In the genomic region with DNA sequence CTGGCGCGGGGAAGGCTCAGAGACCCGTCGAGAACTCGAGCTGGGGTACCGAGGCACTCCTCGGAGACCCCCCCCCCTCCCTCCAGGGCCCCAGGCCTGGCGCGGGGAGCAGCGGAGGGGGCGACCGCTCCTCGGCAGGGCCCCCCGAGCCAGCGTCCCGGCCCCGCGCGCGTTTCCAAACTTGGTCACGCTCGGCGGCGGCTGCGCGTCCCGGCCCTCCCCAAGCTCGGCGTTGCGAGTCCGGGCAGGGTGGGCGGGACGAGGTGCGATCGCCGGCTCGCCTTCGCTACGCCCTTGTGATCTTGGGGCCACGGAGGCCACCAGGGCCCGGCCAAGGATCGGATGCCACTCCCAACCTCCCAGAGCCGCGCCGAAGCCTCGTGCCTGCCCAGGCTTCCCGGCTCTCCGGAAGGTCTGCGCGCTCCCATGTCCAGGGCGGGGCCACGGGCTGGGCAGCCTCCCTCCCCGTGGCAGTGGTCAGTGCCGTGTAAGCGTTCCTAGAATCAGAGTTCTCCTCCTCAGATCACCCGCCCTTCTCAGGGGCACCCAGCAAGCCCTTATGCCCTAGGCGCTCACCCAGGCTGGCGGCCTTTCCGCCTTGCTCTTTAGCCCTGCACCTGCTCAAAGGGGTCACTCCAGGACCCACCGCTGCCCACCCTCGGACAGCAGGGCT, we compare ENCODE assay signal across 8 cellular contexts. TPM values are rescaled to one million over a fixed set of nuclear protein-coding genes. Genes with fewer than 3 reads are reported as not detected.
DNase-seq lines count a peak whose midpoint lies in the region; ATAC-seq and TF ChIP-seq lines count a peak whose summit lies in the region.

No MANE protein-coding gene starts in this region.

- no peaks in the 10 kb centered on the region for H3K27me3 ChIP-seq in osteoblast (ENCODE audit: insufficient read depth, low read length)

- peaks cover 23% of the 10 kb centered on the region for H3K4me1 ChIP-seq in osteoblast (ENCODE audit: insufficient read depth, low read length)

- no peaks in the 10 kb centered on the region for H3K79me2 ChIP-seq in osteoblast (ENCODE audit: insufficient read depth, low read length)

- peak overlapping the region; percentile 70 for H3K4me3 ChIP-seq in osteoblast (ENCODE audit: insufficient read depth, low read length)

- H4K20me1 ChIP-seq in osteoblast (ENCODE audit: insufficient read depth, low read length) = no peaks in the 10 kb centered on the region

- H3K27ac ChIP-seq in osteoblast (ENCODE audit: low read depth, low read length) = peak overlapping the region; percentile 33

- H3K4me2 ChIP-seq in osteoblast (ENCODE audit: insufficient read depth, low read length) = peak overlapping the region; percentile 82

- DNase-seq in Daoy (ENCODE audit: low read depth) (peak; percentile 35), glomerular visceral epithelial cell (ENCODE audit: extremely low spot score) (peak; percentile 85), osteoblast (ENCODE audit: insufficient read length, low spot score, missing footprints) (peak; percentile 94), NCI-H526 treated with DMSO at 0.1 percent for 48 hours (lab: John Stamatoyannopoulos, UW) (no peak), NCI-H2171 treated with DMSO at 0.1 percent for 48 hours (lab: John Stamatoyannopoulos, UW) (no peak)

- H2AFZ ChIP-seq in osteoblast (ENCODE audit: low read length) = peak overlapping the region; percentile 27

- H3K36me3 ChIP-seq in osteoblast (ENCODE audit: insufficient read depth, low read length) = peaks cover 9% of the 10 kb centered on the region

- peak; percentile 50 for ATAC-seq in SK-N-SH treated with all-trans-retinoic acid at 6 μM for 48 hours
- ATAC-seq in GM21515 (IDR thresholded peaks at IDR 0.05; ENCODE audit: unreplicated experiment) = no peak
- no peak for ATAC-seq in HG02571 (IDR thresholded peaks at IDR 0.05; ENCODE audit: unreplicated experiment)

- no peaks in the 10 kb centered on the region for H3K9me3 ChIP-seq in osteoblast (ENCODE audit: low read depth, low read length)

- no peak for TF ChIP-seq CTCF in osteoblast (IDR thresholded peaks at IDR 0.05; ENCODE audit: extremely low read depth, low read depth, low read length)

TF ChIP-seq in SK-N-SH treated with all-trans-retinoic acid at 6 μM for 48 hours, 23 proteins besides CTCF, POLR2A, EP300 and RAD21:
- TF ChIP-seq ZFP30 (CRISPR knock-in tag; IDR thresholded peaks at IDR 0.05) (no peak), ZFP3 (CRISPR knock-in tag; IDR thresholded peaks at IDR 0.05) (peak; percentile 60; the same call in 1 of the 2 replicates)
TF ChIP-seq in SK-N-SH treated with all-trans-retinoic acid at 6 μM for 48 hours: peak in this region for 1.

RNA-seq across cellular contexts. Expression of a gene that starts 12.0 kb away (rescaled TPM):
- 34.0 and 51.2 TPM in 2 replicates for total RNA-seq in Daoy (2014; rRNA removed; shearing (Covaris generic))
- 17.1 and 19.9 TPM in 2 replicates for total RNA-seq in osteoblast

Comparison
In these comparisons a context has a peak if more than half of its experiments do, and no peak if none do; other contexts are left out.
1. DNase-seq: peak in Daoy (single experiment), glomerular visceral epithelial cell (single experiment) and osteoblast (single experiment); none in NCI-H526 treated with DMSO at 0.1 percent for 48 hours (single experiment) and NCI-H2171 treated with DMSO at 0.1 percent for 48 hours (single experiment).